ENCODE assay signal across 30 cellular contexts in the genomic region with DNA sequence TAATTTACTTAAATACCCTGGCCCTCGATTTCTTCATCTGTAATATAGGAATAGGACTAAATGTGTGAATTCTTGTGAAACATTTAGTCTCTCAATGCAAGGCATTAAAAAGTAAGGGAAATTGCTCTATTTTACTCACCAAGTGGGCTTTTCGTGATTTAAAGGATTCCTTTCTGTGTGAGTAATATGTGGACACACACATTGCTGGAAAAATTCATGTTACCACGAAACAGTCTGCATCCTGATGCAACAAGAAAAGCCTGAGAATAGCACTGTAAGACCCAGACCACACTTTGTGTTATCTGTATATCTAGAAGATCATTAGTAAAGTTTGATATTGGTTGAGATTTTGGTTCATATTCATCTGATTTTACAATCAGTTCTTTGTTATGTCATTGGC.
DNase-seq lines count a peak whose midpoint lies in the region; ATAC-seq and TF ChIP-seq lines count a peak whose summit lies in the region.
"Had no signal": no experiment of that assay in that cellular context is flagged by ENCODE, and none has a peak within 500 bp of the region (broad histone marks: within the 10 kb centered on the region; RNA-seq: fewer than 3 reads in every experiment).

No MANE protein-coding gene starts in this region.

- H3K9me3 Mint-ChIP-seq in activated T-helper 1 cell treated with anti-CD3 and anti-CD28 coated beads, Interleukin-12 subunit alpha, Interleukin-12 subunit beta, Interleukin-2, Interleukin-4 antibody, amounts not matched to agents 30 ng/mL and 10 ng/mL and 1 ng/mL, durations not matched to agents 14 hours and 24 hours and 36 hours, result peaks cover 6% of the 10 kb centered on the region
- peaks cover 15% of the 10 kb centered on the region for H3K9me3 Mint-ChIP-seq in activated T-cell treated with anti-CD3 and anti-CD28 coated beads, Interleukin-2, amount 50 U/mL, for 24 hours
- H3K9me3 Mint-ChIP-seq: mesothelial cell of epicardium had no signal

- H3K27me3 ChIP-seq in PC-3 (ENCODE audit: low read length) (no peaks in the 10 kb centered on the region), brain microvascular endothelial cell (replicated peaks) (no peaks in the 10 kb centered on the region)
- H3K27me3 ChIP-seq: gastroesophageal sphincter, stomach, tibial artery had no signal

- H3K4me3 ChIP-seq in AG04449 (ENCODE audit: low read depth, low read length) (no peak overlapping the region), PC-3 (ENCODE audit: low read length) (no peak overlapping the region), brain microvascular endothelial cell (ENCODE audit: low read depth, low read length) (no peak overlapping the region)
- H3K4me3 ChIP-seq: coronary artery, gastroesophageal sphincter, stomach, tibial artery had no signal

- in situ Hi-C loops in brain microvascular endothelial cell (cut with HindIII; ENCODE audit: low pct_ligation_motif_present, low sequenced_read_pairs), result no loop called here

- no peak for TF ChIP-seq CTCF in AG04449 (IDR thresholded peaks at IDR 0.05; ENCODE audit: insufficient read depth, low read length, missing control alignments)
- no peak for TF ChIP-seq CTCF in PC-3 (conservative IDR thresholded peaks at IDR 0.05; ENCODE audit: low read depth, low read length)
- TF ChIP-seq CTCF in brain microvascular endothelial cell (IDR thresholded peaks at IDR 0.05; ENCODE audit: low read depth, low read length, missing control alignments), result no peak

- H3K27me3 Mint-ChIP-seq in activated T-helper 1 cell treated with anti-CD3 and anti-CD28 coated beads, Interleukin-12 subunit alpha, Interleukin-12 subunit beta, Interleukin-2, Interleukin-4 antibody, amounts not matched to agents 30 ng/mL and 10 ng/mL and 1 ng/mL, durations not matched to agents 14 hours and 24 hours and 36 hours (ENCODE audit: insufficient read depth), result no peaks in the 10 kb centered on the region
- no peaks in the 10 kb centered on the region for H3K27me3 Mint-ChIP-seq in activated T-cell treated with anti-CD3 and anti-CD28 coated beads, Interleukin-2, amount 50 U/mL, for 24 hours
- H3K27me3 Mint-ChIP-seq: activated CD4-positive, alpha-beta T cell treated with anti-CD3 and anti-CD28 coated beads for 36 hours; activated naive CD8-positive, alpha-beta T cell treated with anti-CD3 and anti-CD28 coated beads, Interleukin-2, amount 50 U/mL, for 24 hours; B cell; naive thymus-derived CD4-positive, alpha-beta T cell had no signal

- H3K4me1 Mint-ChIP-seq in activated T-helper 1 cell treated with anti-CD3 and anti-CD28 coated beads, Interleukin-12 subunit alpha, Interleukin-12 subunit beta, Interleukin-2, Interleukin-4 antibody, amounts not matched to agents 30 ng/mL and 10 ng/mL and 1 ng/mL, durations not matched to agents 14 hours and 24 hours and 36 hours (ENCODE audit: low read depth), result no peaks in the 10 kb centered on the region
- no peaks in the 10 kb centered on the region for H3K4me1 Mint-ChIP-seq in activated T-cell treated with anti-CD3 and anti-CD28 coated beads, Interleukin-2, amount 50 U/mL, for 24 hours (ENCODE audit: low read depth)
- H3K4me1 Mint-ChIP-seq: activated CD4-positive, alpha-beta T cell treated with anti-CD3 and anti-CD28 coated beads for 36 hours; activated naive CD8-positive, alpha-beta T cell treated with anti-CD3 and anti-CD28 coated beads, Interleukin-2, amount 50 U/mL, for 24 hours; B cell; naive thymus-derived CD4-positive, alpha-beta T cell had no signal

- intact Hi-C loops in PC-3 (cut with micrococcal nuclease), result no loop called here
- intact Hi-C loops in activated T-helper 1 cell treated with anti-CD3 and anti-CD28 coated beads, Interleukin-12 subunit alpha, Interleukin-12 subunit beta, Interleukin-2, Interleukin-4 antibody, amounts not matched to agents 30 ng/mL and 10 ng/mL and 1 ng/mL, durations not matched to agents 14 hours and 24 hours and 36 hours (cut with micrococcal nuclease), result no loop called here

- H3K9me2 ChIP-seq in PC-3 (replicated peaks; ENCODE audit: low read length), result no peaks in the 10 kb centered on the region
- H3K9me2 ChIP-seq: SK-N-SH had no signal

- no peak for ATAC-seq in PC-3
- no peak for ATAC-seq in HG03442 (IDR thresholded peaks at IDR 0.05; ENCODE audit: unreplicated experiment)
- ATAC-seq: activated CD4-positive, alpha-beta T cell treated with anti-CD3 and anti-CD28 coated beads for 36 hours; activated naive CD8-positive, alpha-beta T cell treated with anti-CD3 and anti-CD28 coated beads, Interleukin-2, amount 50 U/mL, for 24 hours; esophagus mucosa; gastroesophageal sphincter; left ventricle myocardium superior; naive thymus-derived CD4-positive, alpha-beta T cell had no signal

- CTCF ChIA-PET in AG04449 (lab: Yijun Ruan, JAX), result no interaction called here
- CTCF ChIA-PET in PC-3 (lab: Charles Lee), result no interaction called here

- DNase-seq in AG04449 (ENCODE audit: low read depth, low spot score) (peak; percentile 9), PC-3 (peak; percentile 37), brain microvascular endothelial cell (peak; percentile 65), iris pigment epithelial cell (ENCODE audit: low read depth) (peak; percentile 67), cerebellar nuclear complex (lab: John Stamatoyannopoulos, UW) (no peak)
- no peak for DNase-seq in activated T-helper 1 cell treated with anti-CD3 and anti-CD28 coated beads, Interleukin-12 subunit alpha, Interleukin-12 subunit beta, Interleukin-2, Interleukin-4 antibody, amounts not matched to agents 30 ng/mL and 10 ng/mL and 1 ng/mL, durations not matched to agents 14 hours and 24 hours and 36 hours (ENCODE audit: low spot score)
- DNase-seq in activated T-cell treated with anti-CD3 and anti-CD28 coated beads, Interleukin-2, amount 50 U/mL, for 24 hours, result no peak
- DNase-seq: activated CD4-positive, alpha-beta T cell treated with anti-CD3 and anti-CD28 coated beads for 36 hours; activated gamma-delta T cell treated with Interleukin-2 at 50 U/mL for 16 hours; activated naive CD8-positive, alpha-beta T cell treated with anti-CD3 and anti-CD28 coated beads, Interleukin-2, amount 50 U/mL, for 24 hours; activated T-cell treated with anti-CD3 and anti-CD28 coated beads, Interleukin-2, amount 50 U/mL, for 1 hour; left ventricle myocardium superior; naive thymus-derived CD4-positive, alpha-beta T cell; NCI-H1105; NCI-H2029 treated with DMSO at 0.1 percent for 48 hours; NCI-H748 treated with DMSO at 0.1 percent for 48 hours; retina; RPMI8226; SK-N-SH; small intestine; stimulated activated CD4-positive, alpha-beta T cell treated with anti-CD3 and anti-CD28 coated beads, Interleukin-1b, Interleukin-23, amount 100 ng/mL, for 48 hours; stimulated activated CD8-positive, alpha-beta memory T cell treated with anti-CD3 and anti-CD28 coated beads, Interleukin-4, amount 100 ng/mL, for 48 hours; stomach; tibial artery had no signal

- no peaks in the 10 kb centered on the region for H3K36me3 Mint-ChIP-seq in activated T-helper 1 cell treated with anti-CD3 and anti-CD28 coated beads, Interleukin-12 subunit alpha, Interleukin-12 subunit beta, Interleukin-2, Interleukin-4 antibody, amounts not matched to agents 30 ng/mL and 10 ng/mL and 1 ng/mL, durations not matched to agents 14 hours and 24 hours and 36 hours (ENCODE audit: low read depth)
- no peaks in the 10 kb centered on the region for H3K36me3 Mint-ChIP-seq in activated T-cell treated with anti-CD3 and anti-CD28 coated beads, Interleukin-2, amount 50 U/mL, for 24 hours (ENCODE audit: low read depth)
- H3K36me3 Mint-ChIP-seq: mesothelial cell of epicardium; naive thymus-derived CD4-positive, alpha-beta T cell had no signal

- H3K9ac ChIP-seq in PC-3 (ENCODE audit: low read length), result no peak overlapping the region
- H3K9ac ChIP-seq: SK-N-SH had no signal

- no peak overlapping the region for H3K4me3 Mint-ChIP-seq in activated T-helper 1 cell treated with anti-CD3 and anti-CD28 coated beads, Interleukin-12 subunit alpha, Interleukin-12 subunit beta, Interleukin-2, Interleukin-4 antibody, amounts not matched to agents 30 ng/mL and 10 ng/mL and 1 ng/mL, durations not matched to agents 14 hours and 24 hours and 36 hours
- H3K4me3 Mint-ChIP-seq in activated T-cell treated with anti-CD3 and anti-CD28 coated beads, Interleukin-2, amount 50 U/mL, for 24 hours, result no peak overlapping the region
- H3K4me3 Mint-ChIP-seq: activated CD4-positive, alpha-beta T cell treated with anti-CD3 and anti-CD28 coated beads for 36 hours; activated naive CD8-positive, alpha-beta T cell treated with anti-CD3 and anti-CD28 coated beads, Interleukin-2, amount 50 U/mL, for 24 hours; B cell; mesothelial cell of epicardium; naive thymus-derived CD4-positive, alpha-beta T cell had no signal

- POLR2A ChIA-PET in AG04449 (lab: Yijun Ruan, JAX) (no interaction called here), PC-3 (lab: Charles Lee; ENCODE audit: unreplicated experiment) (no interaction called here)

- H3F3A ChIP-seq in PC-3 (ENCODE audit: low read length, unreplicated experiment), result no peaks in the 10 kb centered on the region

- H3K27ac Mint-ChIP-seq in activated T-helper 1 cell treated with anti-CD3 and anti-CD28 coated beads, Interleukin-12 subunit alpha, Interleukin-12 subunit beta, Interleukin-2, Interleukin-4 antibody, amounts not matched to agents 30 ng/mL and 10 ng/mL and 1 ng/mL, durations not matched to agents 14 hours and 24 hours and 36 hours, result no peak overlapping the region
- H3K27ac Mint-ChIP-seq in activated T-cell treated with anti-CD3 and anti-CD28 coated beads, Interleukin-2, amount 50 U/mL, for 24 hours, result no peak overlapping the region
- H3K27ac Mint-ChIP-seq: activated CD4-positive, alpha-beta T cell treated with anti-CD3 and anti-CD28 coated beads for 36 hours; activated naive CD8-positive, alpha-beta T cell treated with anti-CD3 and anti-CD28 coated beads, Interleukin-2, amount 50 U/mL, for 24 hours; B cell; mesothelial cell of epicardium; naive thymus-derived CD4-positive, alpha-beta T cell had no signal

- H2AFZ ChIP-seq in PC-3 (ENCODE audit: low read length), result 0 out of 2 replicates have a peak overlapping the region, but pooled peaks have one; percentile 11

- no peaks in the 10 kb centered on the region for H3K79me2 ChIP-seq in PC-3 (ENCODE audit: low read length)

- H3K27ac ChIP-seq in PC-3 (ENCODE audit: low read length), result no peak overlapping the region
- H3K27ac ChIP-seq in brain microvascular endothelial cell, result peak overlapping the region; percentile 24
- H3K27ac ChIP-seq: coronary artery, gastroesophageal sphincter, stomach, tibial artery had no signal

- H3K4me1 ChIP-seq in PC-3 (ENCODE audit: insufficient read depth, low read length), result no peaks in the 10 kb centered on the region
- H3K4me1 ChIP-seq: gastroesophageal sphincter, stomach, tibial artery had no signal

- H3K9me3 ChIP-seq in PC-3 (ENCODE audit: low read length), result no peaks in the 10 kb centered on the region
- H3K9me3 ChIP-seq: gastroesophageal sphincter, SK-N-SH, stomach, tibial artery had no signal

- no TSS peak for BruUV-seq in PC-3 (replicated peaks; lab: Mats Ljungman, UMichigan)

- H3K36me3 ChIP-seq in PC-3 (ENCODE audit: low read depth, low read length) (no peaks in the 10 kb centered on the region), brain microvascular endothelial cell (replicated peaks) (no peaks in the 10 kb centered on the region)
- H3K36me3 ChIP-seq: gastroesophageal sphincter, stomach, tibial artery had no signal

- H4K20me1 ChIP-seq in PC-3 (ENCODE audit: low read length), result no peaks in the 10 kb centered on the region

- H3K4me2 ChIP-seq in PC-3 (ENCODE audit: low read length), result no peak overlapping the region
- H3K4me2 ChIP-seq: SK-N-SH had no signal

Comparison
In these comparisons a context has a peak if more than half of its experiments do, and no peak if none do; other contexts are left out.
1. DNase-seq: peak in AG04449 (single experiment), PC-3 (single experiment), brain microvascular endothelial cell (single experiment) and iris pigment epithelial cell (single experiment); none in activated T-helper 1 cell treated with anti-CD3 and anti-CD28 coated beads, Interleukin-12 subunit alpha, Interleukin-12 subunit beta, Interleukin-2, Interleukin-4 antibody, amounts not matched to agents 30 ng/mL and 10 ng/mL and 1 ng/mL, durations not matched to agents 14 hours and 24 hours and 36 hours (single experiment), activated T-cell treated with anti-CD3 and anti-CD28 coated beads, Interleukin-2, amount 50 U/mL, for 24 hours (single experiment) and cerebellar nuclear complex (0 of 2).